8 cellular contexts compared by ENCODE assay signal in the genomic region with DNA sequence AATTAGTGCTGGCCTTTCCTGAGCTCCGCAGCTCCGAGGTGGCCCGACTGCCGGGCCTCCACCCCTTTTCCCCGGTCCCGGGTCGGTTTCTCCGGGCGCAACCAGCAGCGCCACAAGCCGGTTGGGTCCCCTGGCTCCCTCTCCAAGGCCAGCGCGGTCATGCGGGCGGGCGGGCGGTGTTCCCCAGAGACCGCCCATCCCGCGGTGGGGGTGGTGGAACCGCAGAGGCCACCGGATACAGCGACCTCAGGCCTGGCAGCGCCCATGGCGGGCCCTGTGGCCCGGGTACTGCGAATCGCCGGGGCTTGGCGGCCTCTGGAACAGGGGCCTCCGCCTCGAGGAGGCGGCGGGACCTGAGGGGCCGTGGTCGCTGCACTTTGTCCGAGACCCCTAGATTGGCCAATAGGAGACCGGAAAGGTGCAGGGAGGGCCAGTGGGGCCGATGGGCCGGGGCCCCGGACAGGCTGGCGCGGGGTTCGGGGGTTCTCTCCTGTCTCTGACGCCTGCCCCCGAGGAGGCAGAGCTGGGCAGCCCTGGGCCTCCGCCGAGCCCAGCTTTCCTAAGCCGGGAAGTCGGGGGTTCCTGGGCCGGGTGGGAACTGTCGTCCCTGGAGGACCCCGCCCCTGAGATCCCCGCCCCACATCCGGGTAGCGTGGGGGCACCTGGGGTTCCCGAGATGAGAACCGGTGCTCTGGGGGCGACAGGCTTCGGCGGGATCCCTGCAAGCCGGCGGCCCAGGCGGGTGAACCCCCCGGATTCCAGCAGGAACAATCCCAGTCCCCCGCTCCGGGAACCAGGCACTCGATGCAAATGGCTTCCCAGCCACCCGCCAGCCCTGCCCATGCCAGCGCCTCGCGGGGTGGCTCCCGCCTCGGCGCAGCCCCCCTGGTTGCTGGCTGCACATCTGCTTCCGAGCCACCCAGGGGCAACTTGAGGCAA.
DNase-seq lines count a peak whose midpoint lies in the region; ATAC-seq and TF ChIP-seq lines count a peak whose summit lies in the region.

No MANE protein-coding gene starts in this region.

- H3K9me3 ChIP-seq in body of pancreas (no peaks in the 10 kb centered on the region), iPS-15b (ENCODE audit: control insufficient read depth, insufficient read depth, low read length) (no peaks in the 10 kb centered on the region)

- ATAC-seq in GM19351 (IDR thresholded peaks at IDR 0.05; ENCODE audit: unreplicated experiment) (peak; percentile 60), body of pancreas (peak; percentile 90)

- H3K27me3 ChIP-seq in body of pancreas (no peaks in the 10 kb centered on the region), iPS-15b (ENCODE audit: control insufficient read depth, insufficient read depth, low read length) (peaks cover 4% of the 10 kb centered on the region)

- TF ChIP-seq CTCF in body of pancreas (IDR thresholded peaks at IDR 0.05): peak in 1 of 7 experiments; percentile 33

- DNase-seq in A172 (ENCODE audit: low spot score) (peak; percentile 11), NCI-H345 (lab: John Stamatoyannopoulos, UW) (peak; percentile 59), body of pancreas (peak; percentile 72 to 91 (median 84)), retina (peak; percentile 89), NCI-H510A (lab: John Stamatoyannopoulos, UW) (no peak)
- DNase-seq in activated effector memory CD4-positive, alpha-beta T cell treated with Interleukin-2 at 50 U/mL for 16 hours: no peak

- H3K9ac ChIP-seq in iPS-15b (ENCODE audit: low read depth, low read length): peak overlapping the region; percentile 70

- WGBS in body of pancreas, 2 donors: 14% methylated on average over 26 to 72 of the region's 76 CpGs

- TF ChIP-seq POLR2A in body of pancreas (IDR thresholded peaks at IDR 0.05): peak in 2 of 3 donors; percentile 60 to 72

- H3K4me3 ChIP-seq in body of pancreas (peak overlapping the region; percentile 14 to 21), iPS-15b (ENCODE audit: low read depth, low read length) (peak overlapping the region; percentile 60)

- H3K36me3 ChIP-seq in body of pancreas (replicated peaks in 1 of 2; ENCODE audit: insufficient read depth in 1 of 2, low read depth in 2 of 2) (no peaks in the 10 kb centered on the region), iPS-15b (ENCODE audit: control insufficient read depth, insufficient read depth, low read length) (no peaks in the 10 kb centered on the region)

- H3K4me1 ChIP-seq in body of pancreas (peaks cover 19% of the 10 kb centered on the region), iPS-15b (ENCODE audit: control insufficient read depth, insufficient read depth, low read length) (peaks cover 6% of the 10 kb centered on the region)

- intact Hi-C loops in body of pancreas (cut with DNase I): no loop called here

- H3K27ac ChIP-seq in body of pancreas: peak overlapping the region in 3 of 4 donors; percentile 42 to 78 (median 74)

Comparison
In these comparisons a context has a peak if more than half of its experiments do, and no peak if none do; other contexts are left out.
1. DNase-seq: peak in A172 (single experiment), NCI-H345 (single experiment), body of pancreas (4 of 4) and retina (single experiment); none in activated effector memory CD4-positive, alpha-beta T cell treated with Interleukin-2 at 50 U/mL for 16 hours (single experiment) and NCI-H510A (single experiment).